In the genomic region with DNA sequence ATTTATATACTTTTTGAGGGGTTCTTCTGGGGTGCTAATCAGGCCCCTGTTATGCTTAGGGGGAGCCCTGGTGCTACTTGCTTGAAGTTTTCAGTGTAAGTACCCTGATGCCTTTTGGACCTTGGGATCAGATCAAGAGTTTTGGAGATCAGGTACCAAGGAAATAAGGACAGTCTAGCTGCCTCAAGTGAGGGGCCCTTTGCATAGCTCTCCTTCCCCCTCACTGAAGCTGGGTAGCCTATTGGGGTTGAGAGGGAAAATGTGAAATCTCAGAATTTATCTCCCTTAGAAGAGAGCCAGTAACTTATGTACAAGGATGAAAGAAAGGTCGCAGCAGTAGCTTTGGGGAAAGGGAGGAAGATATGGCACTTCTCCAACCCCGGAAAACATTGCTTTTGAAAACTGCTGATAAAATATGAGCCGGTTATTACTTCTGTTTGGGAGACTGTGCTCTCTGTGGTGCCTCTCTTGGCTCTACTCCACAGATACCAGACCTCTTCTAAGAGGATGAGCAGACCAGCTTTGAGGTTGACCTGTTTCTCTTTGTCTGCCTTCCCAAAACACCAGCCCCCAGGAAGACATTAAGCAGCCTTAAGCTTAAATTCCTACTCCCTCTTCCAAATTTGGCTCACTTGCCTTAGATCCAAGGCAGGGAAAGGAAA, we compare ENCODE assay signal across 1 cellular context.
TF ChIP-seq lines count a peak whose summit lies in the region.

No MANE protein-coding gene starts in this region.

TF ChIP-seq in HepG2, 621 proteins besides CTCF, POLR2A, EP300 and RAD21:
- TF ChIP-seq TFAP4 (IDR thresholded peaks at IDR 0.05; ENCODE audit: borderline replicate concordance, low read depth) (no peak), ZSCAN31 (CRISPR knock-in tag; IDR thresholded peaks at IDR 0.05; ENCODE audit: low read depth) (no peak), MXI1 (IDR thresholded peaks at IDR 0.05; ENCODE audit: borderline replicate concordance, low read depth, low read length) (no peak), GABPB1 (CRISPR knock-in tag; IDR thresholded peaks at IDR 0.05) (no peak), ZIK1 (CRISPR knock-in tag; IDR thresholded peaks at IDR 0.05; ENCODE audit: borderline replicate concordance, low read depth) (no peak), FOXO1 (CRISPR knock-in tag; IDR thresholded peaks at IDR 0.05) (no peak), ZNF567 (CRISPR knock-in tag; IDR thresholded peaks at IDR 0.05; ENCODE audit: borderline replicate concordance) (no peak), RBM22 (optimal IDR thresholded peaks at IDR 0.05; ENCODE audit: low read length) (peak; percentile 64)
- TF ChIP-seq, protein P1, sequence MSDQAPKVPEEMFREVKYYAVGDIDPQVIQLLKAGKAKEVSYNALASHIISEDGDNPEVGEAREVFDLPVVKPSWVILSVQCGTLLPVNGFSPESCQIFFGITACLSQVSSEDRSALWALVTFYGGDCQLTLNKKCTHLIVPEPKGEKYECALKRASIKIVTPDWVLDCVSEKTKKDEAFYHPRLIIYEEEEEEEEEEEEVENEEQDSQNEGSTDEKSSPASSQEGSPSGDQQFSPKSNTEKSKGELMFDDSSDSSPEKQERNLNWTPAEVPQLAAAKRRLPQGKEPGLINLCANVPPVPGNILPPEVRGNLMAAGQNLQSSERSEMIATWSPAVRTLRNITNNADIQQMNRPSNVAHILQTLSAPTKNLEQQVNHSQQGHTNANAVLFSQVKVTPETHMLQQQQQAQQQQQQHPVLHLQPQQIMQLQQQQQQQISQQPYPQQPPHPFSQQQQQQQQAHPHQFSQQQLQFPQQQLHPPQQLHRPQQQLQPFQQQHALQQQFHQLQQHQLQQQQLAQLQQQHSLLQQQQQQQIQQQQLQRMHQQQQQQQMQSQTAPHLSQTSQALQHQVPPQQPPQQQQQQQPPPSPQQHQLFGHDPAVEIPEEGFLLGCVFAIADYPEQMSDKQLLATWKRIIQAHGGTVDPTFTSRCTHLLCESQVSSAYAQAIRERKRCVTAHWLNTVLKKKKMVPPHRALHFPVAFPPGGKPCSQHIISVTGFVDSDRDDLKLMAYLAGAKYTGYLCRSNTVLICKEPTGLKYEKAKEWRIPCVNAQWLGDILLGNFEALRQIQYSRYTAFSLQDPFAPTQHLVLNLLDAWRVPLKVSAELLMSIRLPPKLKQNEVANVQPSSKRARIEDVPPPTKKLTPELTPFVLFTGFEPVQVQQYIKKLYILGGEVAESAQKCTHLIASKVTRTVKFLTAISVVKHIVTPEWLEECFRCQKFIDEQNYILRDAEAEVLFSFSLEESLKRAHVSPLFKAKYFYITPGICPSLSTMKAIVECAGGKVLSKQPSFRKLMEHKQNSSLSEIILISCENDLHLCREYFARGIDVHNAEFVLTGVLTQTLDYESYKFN (CRISPR knock-in tag; conservative IDR thresholded peaks at IDR 0.05): no peak
